ENCODE assay signal across 16 cellular contexts in the genomic region with DNA sequence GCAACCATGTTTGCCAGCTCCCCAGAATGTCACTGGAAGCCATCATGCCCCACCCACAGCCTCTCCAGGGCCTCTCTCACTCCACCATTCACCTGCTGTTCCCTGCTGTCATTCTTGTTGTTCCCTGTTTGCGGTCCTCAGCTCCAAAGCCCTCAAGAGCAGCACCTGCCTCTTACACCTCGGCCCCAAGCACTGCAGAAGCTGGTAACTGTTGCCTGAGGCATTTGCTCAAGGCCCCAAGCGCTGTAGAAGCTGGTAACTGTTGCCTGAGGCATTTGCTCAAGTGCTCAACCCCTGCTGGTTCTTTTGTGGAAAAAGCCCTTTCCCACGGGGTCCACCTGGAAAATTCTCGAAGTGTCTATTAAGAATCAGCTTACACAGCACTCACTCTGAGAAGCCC.
DNase-seq lines count a peak whose midpoint lies in the region; ATAC-seq and TF ChIP-seq lines count a peak whose summit lies in the region.
"Had no signal": no experiment of that assay in that cellular context is flagged by ENCODE, and none has a peak within 500 bp of the region (broad histone marks: within the 10 kb centered on the region; RNA-seq: fewer than 3 reads in every experiment).

No MANE protein-coding gene starts in this region.

- CTCF ChIA-PET in OCI-LY7 (lab: Charles Lee; ENCODE audit: unreplicated experiment): no interaction called here

- POLR2A ChIA-PET in OCI-LY7 (lab: Charles Lee): interaction anchor here (0.7 to 2.8 kb wide), 2 partner anchors 59 to 174 kb away, joined by 3 to 11 read pairs; a partner anchor contains a TSS

- peaks cover 63% of the 10 kb centered on the region for H3K4me1 ChIP-seq in OCI-LY7 (ENCODE audit: insufficient read depth, low read length, poor library complexity, severe bottlenecking)
- H3K4me1 ChIP-seq in mucosa of rectum (ENCODE audit: control insufficient read depth in 2 of 2, insufficient read depth in 2 of 2, low read length in 2 of 2): peaks cover 9 to 18% of the 10 kb centered on the region in 2 donors

- intact Hi-C loops in OCI-LY7 (cut with micrococcal nuclease; ENCODE audit: unreplicated experiment): loop anchor here (5.0 kb wide), 1 partner anchor 76 kb away; a partner anchor contains a TSS

- no peak overlapping the region for H3K4me3 ChIP-seq in OCI-LY7 (ENCODE audit: low read depth, low read length, poor library complexity, severe bottlenecking)
- H3K4me3 ChIP-seq in mucosa of rectum (ENCODE audit: low read length in 2 of 2): no peak overlapping the region
- H3K4me3 ChIP-seq: cardiac muscle cell, pancreas had no signal

- no peak overlapping the region for H2AFZ ChIP-seq in OCI-LY7 (ENCODE audit: low read length)

- ATAC-seq in GM21447 (IDR thresholded peaks at IDR 0.05; ENCODE audit: unreplicated experiment): no peak
- ATAC-seq: activated CD8-positive, alpha-beta T cell treated with anti-CD3 and anti-CD28 coated beads, Interleukin-2, amount 10 ng/mL, durations not matched to agents 7 days and 5 days; pancreas had no signal

- no peak for TF ChIP-seq CTCF in OCI-LY7 (conservative IDR thresholded peaks at IDR 0.05; ENCODE audit: low read length)

- H3K9me3 ChIP-seq in OCI-LY7 (ENCODE audit: low read length): no peaks in the 10 kb centered on the region
- H3K9me3 ChIP-seq in mucosa of rectum (ENCODE audit: control insufficient read depth in 2 of 2, low read length in 2 of 2): no peaks in the 10 kb centered on the region
- H3K9me3 ChIP-seq: pancreas had no signal

- H4K20me1 ChIP-seq in OCI-LY7 (ENCODE audit: insufficient read depth, low read length): no peaks in the 10 kb centered on the region

- no peaks in the 10 kb centered on the region for H3K27me3 ChIP-seq in mucosa of rectum (ENCODE audit: control insufficient read depth in 2 of 2, insufficient read depth in 2 of 2, low read length in 2 of 2)
- H3K27me3 ChIP-seq: cardiac muscle cell, pancreas had no signal

- H3K9ac ChIP-seq in mucosa of rectum (ENCODE audit: low read depth in 1 of 2, low read length in 2 of 2): no peak overlapping the region

- DNase-seq in COLO668 (lab: John Stamatoyannopoulos, UW; ENCODE audit: unreplicated experiment) (peak; percentile 92), NCI-H146 treated with DMSO at 0.1 percent for 48 hours (lab: John Stamatoyannopoulos, UW; ENCODE audit: unreplicated experiment) (peak; percentile 98), OCI-LY7 (ENCODE audit: low spot score) (no peak), SIG-M5 treated with dmso at 0.1 percent for 504 hours (lab: John Stamatoyannopoulos, UW; ENCODE audit: unreplicated experiment) (no peak), DMS 273 (lab: John Stamatoyannopoulos, UW; ENCODE audit: unreplicated experiment) (no peak), GF-D8 (lab: John Stamatoyannopoulos, UW) (no peak)
- DNase-seq: activated CD8-positive, alpha-beta T cell treated with anti-CD3 and anti-CD28 coated beads, Interleukin-2, amount 10 ng/mL, durations not matched to agents 7 days and 5 days; activated naive CD4-positive, alpha-beta T cell treated with Interleukin-2 at 50 U/mL for 16 hours; hypothalamus; Karpas-422; mesendoderm; stimulated activated CD4-positive, alpha-beta T cell treated with anti-CD3 and anti-CD28 coated beads, Interleukin-15, amount 100 ng/mL, for 24 hours had no signal

- H3K27ac ChIP-seq in OCI-LY7 (ENCODE audit: low read depth, low read length, poor library complexity, severe bottlenecking) (peak overlapping the region; percentile 46), mucosa of rectum (ENCODE audit: low read depth in 2 of 2, low read length in 2 of 2) (peak overlapping the region; percentile 41 to 65)
- H3K27ac ChIP-seq: pancreas had no signal

- H3K79me2 ChIP-seq in OCI-LY7 (ENCODE audit: insufficient read depth, low read depth, low read length): no peaks in the 10 kb centered on the region

- H3K36me3 ChIP-seq in OCI-LY7 (ENCODE audit: insufficient read depth, low read length) (no peaks in the 10 kb centered on the region), mucosa of rectum (ENCODE audit: control insufficient read depth in 2 of 2, insufficient read depth in 2 of 2, low read length in 2 of 2) (no peaks in the 10 kb centered on the region)
- H3K36me3 ChIP-seq: cardiac muscle cell, pancreas had no signal

- peak overlapping the region; percentile 30 for H3K4me2 ChIP-seq in OCI-LY7 (ENCODE audit: low read length)

- no TSS peak for BruUV-seq in OCI-LY7 (replicated peaks; lab: Mats Ljungman, UMichigan)

- H3K9me2 ChIP-seq in OCI-LY7 (ENCODE audit: insufficient read depth, low read length): no peaks in the 10 kb centered on the region

Comparison
In these comparisons a context has a peak if more than half of its experiments do, and no peak if none do; other contexts are left out.
1. DNase-seq: peak in COLO668 (single experiment) and NCI-H146 treated with DMSO at 0.1 percent for 48 hours (single experiment); none in OCI-LY7 (single experiment), SIG-M5 treated with dmso at 0.1 percent for 504 hours (single experiment), DMS 273 (single experiment) and GF-D8 (single experiment).